In the genomic region with DNA sequence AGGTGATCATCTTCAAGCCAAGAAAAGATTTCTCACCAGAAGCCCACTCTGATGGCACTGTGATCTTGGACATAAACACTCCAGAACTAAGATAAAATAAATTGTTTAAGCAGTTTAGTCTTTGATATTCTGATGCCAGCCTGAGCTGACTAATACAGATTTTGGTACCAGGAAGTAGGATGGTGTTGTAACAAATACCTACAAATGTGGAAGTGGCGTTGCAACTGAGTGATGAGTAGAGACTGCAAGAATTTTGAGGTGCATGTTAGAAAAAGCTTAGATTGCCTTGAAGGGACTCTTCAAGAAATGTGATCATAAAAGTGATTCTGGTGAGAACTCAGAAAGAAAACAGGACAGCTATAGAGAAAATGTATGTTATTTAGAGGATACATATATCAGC, we compare ENCODE assay signal across 16 cellular contexts.
A peak's percentile ranks its signal among the peaks of the same experiment; 100 is the strongest.
DNase-seq lines count a peak whose midpoint lies in the region; ATAC-seq, FAIRE-seq and TF ChIP-seq lines count a peak whose summit lies in the region.
"Had no signal": no experiment of that assay in that cellular context is flagged by ENCODE, and none has a peak within 500 bp of the region (broad histone marks: within the 10 kb centered on the region; RNA-seq: fewer than 3 reads in every experiment).

No MANE protein-coding gene starts in this region.

- no peak overlapping the region for H2AK5ac ChIP-seq in mesenchymal stem cell (ENCODE audit: low read length, severe bottlenecking)

- H4K8ac ChIP-seq in mesenchymal stem cell (ENCODE audit: low read length), result no peak overlapping the region

- ATAC-seq in right cardiac atrium, result no peak

- no peak overlapping the region for H2BK5ac ChIP-seq in mesenchymal stem cell (ENCODE audit: low read depth, low read length, poor library complexity, severe bottlenecking)

- H2AFZ ChIP-seq in mesenchymal stem cell (ENCODE audit: low read depth, low read length), result no peak overlapping the region

- H2BK15ac ChIP-seq in mesenchymal stem cell (ENCODE audit: low read depth, poor library complexity, severe bottlenecking), result no peak overlapping the region

- no peaks in the 10 kb centered on the region for H3K27me3 ChIP-seq in neutrophil
- no peaks in the 10 kb centered on the region for H3K27me3 ChIP-seq in right cardiac atrium (ENCODE audit: control insufficient read depth, insufficient read depth)
- no peaks in the 10 kb centered on the region for H3K27me3 ChIP-seq in mesenchymal stem cell (ENCODE audit: control insufficient read depth in 1 of 2, insufficient read depth in 1 of 2, low read length in 2 of 2)

- H3K14ac ChIP-seq in mesenchymal stem cell (ENCODE audit: low read length in 2 of 2), result no peak overlapping the region

- no peaks in the 10 kb centered on the region for H3K36me3 ChIP-seq in neutrophil
- H3K36me3 ChIP-seq in mesenchymal stem cell (ENCODE audit: control insufficient read depth in 1 of 2, insufficient read depth in 2 of 2, low read depth in 1 of 2, low read length in 2 of 2), result no peaks in the 10 kb centered on the region

- TF ChIP-seq POLR2A in H54 (IDR thresholded peaks at IDR 0.05; ENCODE audit: low read depth, low read length), result no peak

- peak; percentile 82 for FAIRE-seq in H54 (lab: Jason Lieb, UNC)
- FAIRE-seq: GM12891 had no signal

- no peak overlapping the region for H3K4me3 ChIP-seq in neutrophil (ENCODE audit: low read depth in 1 of 2, low read length in 1 of 2)
- H3K4me3 ChIP-seq in right cardiac atrium (ENCODE audit: low read length), result no peak overlapping the region
- H3K4me3 ChIP-seq in mesenchymal stem cell (ENCODE audit: insufficient read depth in 1 of 2, low read depth in 1 of 2, low read length in 2 of 2), result no peak overlapping the region

- no peak overlapping the region for H3K18ac ChIP-seq in mesenchymal stem cell (ENCODE audit: low read depth in 1 of 2, low read length in 2 of 2)

- no peak overlapping the region for H3K23ac ChIP-seq in mesenchymal stem cell (ENCODE audit: low read length in 2 of 2)

- intact Hi-C loops in right cardiac atrium (cut with DNase I), result no loop called here

- no peak overlapping the region for H4K91ac ChIP-seq in mesenchymal stem cell (ENCODE audit: low read length)

- no peak overlapping the region for H3K4ac ChIP-seq in mesenchymal stem cell (ENCODE audit: low read depth in 1 of 2, low read length in 2 of 2)

- no peak overlapping the region for H2BK12ac ChIP-seq in mesenchymal stem cell (ENCODE audit: low read length in 2 of 2)

- no peak for TF ChIP-seq CTCF in neutrophil (IDR thresholded peaks at IDR 0.05)

- H3K27ac ChIP-seq in neutrophil (peak overlapping the region; percentile 66), right cardiac atrium (ENCODE audit: low read length) (no peak overlapping the region), mesenchymal stem cell (ENCODE audit: low read length, poor library complexity, severe bottlenecking) (no peak overlapping the region)

- H3K9me3 ChIP-seq in neutrophil, result no peaks in the 10 kb centered on the region
- no peaks in the 10 kb centered on the region for H3K9me3 ChIP-seq in right cardiac atrium (ENCODE audit: control insufficient read depth, low read length)
- H3K9me3 ChIP-seq in mesenchymal stem cell (ENCODE audit: control insufficient read depth, low read length), result no peaks in the 10 kb centered on the region

- no peak overlapping the region for H3K4me2 ChIP-seq in mesenchymal stem cell (ENCODE audit: low read length, poor library complexity, severe bottlenecking)

- H3K79me1 ChIP-seq in mesenchymal stem cell (replicated peaks; ENCODE audit: low read length, poor library complexity, severe bottlenecking), result no peaks in the 10 kb centered on the region

- H2BK120ac ChIP-seq in mesenchymal stem cell (ENCODE audit: low read depth, low read length), result no peak overlapping the region

- no peak overlapping the region for H3K9ac ChIP-seq in mesenchymal stem cell (ENCODE audit: low read length)

- H3K4me1 ChIP-seq in neutrophil (ENCODE audit: control insufficient read depth in 1 of 2, insufficient read depth in 1 of 2, low read depth in 1 of 2, low read length in 1 of 2), result peaks cover 8 to 11% of the 10 kb centered on the region in 2 experiments
- no peaks in the 10 kb centered on the region for H3K4me1 ChIP-seq in right cardiac atrium (ENCODE audit: control insufficient read depth, insufficient read depth, low read length)
- no peaks in the 10 kb centered on the region for H3K4me1 ChIP-seq in mesenchymal stem cell (ENCODE audit: control insufficient read depth, insufficient read depth, low read depth, low read length)

- DNase-seq in H54 (ENCODE audit: insufficient read length, low spot score) (no peak), NCI-H226 (peak; percentile 20), SKM-1 (lab: John Stamatoyannopoulos, UW; ENCODE audit: unreplicated experiment) (peak; percentile 54), right cardiac atrium (no peak), superior temporal gyrus (ENCODE audit: extremely low spot score) (no peak), mesenchymal stem cell (no peak)
- DNase-seq: COR-L47, H9, NCI-H1105 treated with DMSO at 0.1 percent for 48 hours, NCI-H2029, NCI-H2171 treated with DMSO at 0.1 percent for 48 hours, NCI-H510A, Right ventricle myocardium superior, T-helper 2 cell had no signal

- 68% methylated on average over 1 of the region's 1 CpG for WGBS in right cardiac atrium
- WGBS in mesenchymal stem cell, result 77% methylated on average over 1 of the region's 1 CpG

Comparison
In these comparisons a context has a peak if more than half of its experiments do, and no peak if none do; other contexts are left out.
1. DNase-seq: peak in NCI-H226 (single experiment) and SKM-1 (single experiment); none in H54 (single experiment), right cardiac atrium (0 of 3), superior temporal gyrus (single experiment) and mesenchymal stem cell (single experiment).